In the genomic region with DNA sequence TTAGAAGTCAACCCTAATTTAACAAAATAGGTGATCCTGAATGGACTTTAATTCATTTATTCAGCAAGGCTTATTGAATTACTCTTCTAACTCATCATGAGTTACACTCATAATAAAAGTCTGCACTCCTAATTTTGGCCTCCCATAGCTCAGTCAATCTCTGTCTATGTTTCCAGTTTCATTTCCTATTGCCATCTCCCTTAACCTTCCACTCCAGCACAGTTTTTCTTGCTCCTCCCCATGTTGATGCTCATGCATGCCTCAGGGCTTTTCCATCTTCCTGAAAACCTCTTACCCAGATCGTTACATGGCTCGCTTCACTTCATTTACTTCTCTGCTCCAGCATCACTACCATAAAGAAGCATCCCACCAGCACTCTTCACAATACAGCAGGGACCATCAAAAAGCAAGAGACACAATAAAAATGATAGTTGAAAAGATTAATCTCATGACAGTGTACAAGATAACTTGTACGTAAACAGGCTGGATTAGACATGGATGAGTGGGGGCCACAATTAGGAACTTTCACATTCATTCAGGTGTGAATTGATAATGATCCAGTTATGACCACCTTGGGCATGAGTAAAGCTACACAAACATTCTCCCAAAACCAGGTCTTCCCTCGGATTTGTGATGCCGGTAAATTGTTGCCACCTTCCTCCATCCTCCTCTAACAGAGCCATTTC, we compare ENCODE assay signal across 13 cellular contexts.
A peak's percentile ranks its signal among the peaks of the same experiment; 100 is the strongest.
DNase-seq lines count a peak whose midpoint lies in the region; ATAC-seq and TF ChIP-seq lines count a peak whose summit lies in the region.
"Had no signal": no experiment of that assay in that cellular context is flagged by ENCODE, and none has a peak within 500 bp of the region (broad histone marks: within the 10 kb centered on the region; RNA-seq: fewer than 3 reads in every experiment).

No MANE protein-coding gene starts in this region.

- H3K9me3 Mint-ChIP-seq in activated naive CD4-positive, alpha-beta T cell treated with anti-CD3 and anti-CD28 coated beads for 36 hours: no peaks in the 10 kb centered on the region
- H3K9me3 Mint-ChIP-seq in activated T-helper 1 cell treated with anti-CD3 and anti-CD28 coated beads, Interleukin-12 subunit alpha, Interleukin-12 subunit beta, Interleukin-2, Interleukin-4 antibody, amounts not matched to agents 30 ng/mL and 10 ng/mL and 1 ng/mL, durations not matched to agents 14 hours and 24 hours and 36 hours: no peaks in the 10 kb centered on the region
- no peaks in the 10 kb centered on the region for H3K9me3 Mint-ChIP-seq in WTC11

- 39% methylated on average over 5 of the region's 5 CpGs for WGBS in thymus

- H3K27ac Mint-ChIP-seq in activated naive CD4-positive, alpha-beta T cell treated with anti-CD3 and anti-CD28 coated beads for 36 hours: peak overlapping the region; percentile 83
- H3K27ac Mint-ChIP-seq in activated T-helper 1 cell treated with anti-CD3 and anti-CD28 coated beads, Interleukin-12 subunit alpha, Interleukin-12 subunit beta, Interleukin-2, Interleukin-4 antibody, amounts not matched to agents 30 ng/mL and 10 ng/mL and 1 ng/mL, durations not matched to agents 14 hours and 24 hours and 36 hours: peak overlapping the region; percentile 0
- no peak overlapping the region for H3K27ac Mint-ChIP-seq in WTC11

- peaks cover 17% of the 10 kb centered on the region for H3K4me1 ChIP-seq in thymus (ENCODE audit: control insufficient read depth, insufficient read depth, low read length)

- peaks cover 55% of the 10 kb centered on the region for H3K4me1 Mint-ChIP-seq in activated naive CD4-positive, alpha-beta T cell treated with anti-CD3 and anti-CD28 coated beads for 36 hours (ENCODE audit: low read depth)
- H3K4me1 Mint-ChIP-seq in activated T-helper 1 cell treated with anti-CD3 and anti-CD28 coated beads, Interleukin-12 subunit alpha, Interleukin-12 subunit beta, Interleukin-2, Interleukin-4 antibody, amounts not matched to agents 30 ng/mL and 10 ng/mL and 1 ng/mL, durations not matched to agents 14 hours and 24 hours and 36 hours (ENCODE audit: low read depth): peaks cover 22% of the 10 kb centered on the region
- H3K4me1 Mint-ChIP-seq in WTC11: no peaks in the 10 kb centered on the region

- peak; percentile 27 for DNase-seq in activated naive CD4-positive, alpha-beta T cell treated with anti-CD3 and anti-CD28 coated beads for 36 hours
- DNase-seq in activated naive CD4-positive, alpha-beta T cell (lab: John Stamatoyannopoulos, UW): no peak
- no peak for DNase-seq in activated T-helper 1 cell treated with anti-CD3 and anti-CD28 coated beads, Interleukin-12 subunit alpha, Interleukin-12 subunit beta, Interleukin-2, Interleukin-4 antibody, amounts not matched to agents 30 ng/mL and 10 ng/mL and 1 ng/mL, durations not matched to agents 14 hours and 24 hours and 36 hours (ENCODE audit: low spot score)
- no peak for DNase-seq in WTC11 (ENCODE audit: low spot score)
- DNase-seq: activated CD4-positive, alpha-beta T cell treated with anti-CD3 and anti-CD28 coated beads for 1 hour; dermis blood vessel endothelial cell; H7; NCI-H526 treated with DMSO at 0.1 percent for 48 hours had no signal

- intact Hi-C loops in activated naive CD4-positive, alpha-beta T cell treated with anti-CD3 and anti-CD28 coated beads for 36 hours (cut with micrococcal nuclease): loop anchor here (1.0 kb wide), 2 partner anchors 18 to 29 kb away; no protein-coding TSS in a partner anchor
- intact Hi-C loops in activated T-helper 1 cell treated with anti-CD3 and anti-CD28 coated beads, Interleukin-12 subunit alpha, Interleukin-12 subunit beta, Interleukin-2, Interleukin-4 antibody, amounts not matched to agents 30 ng/mL and 10 ng/mL and 1 ng/mL, durations not matched to agents 14 hours and 24 hours and 36 hours (cut with micrococcal nuclease): no loop called here

- H3K36me3 Mint-ChIP-seq in activated naive CD4-positive, alpha-beta T cell treated with anti-CD3 and anti-CD28 coated beads for 36 hours (ENCODE audit: low read depth): peaks cover 14% of the 10 kb centered on the region
- peaks cover 19% of the 10 kb centered on the region for H3K36me3 Mint-ChIP-seq in activated T-helper 1 cell treated with anti-CD3 and anti-CD28 coated beads, Interleukin-12 subunit alpha, Interleukin-12 subunit beta, Interleukin-2, Interleukin-4 antibody, amounts not matched to agents 30 ng/mL and 10 ng/mL and 1 ng/mL, durations not matched to agents 14 hours and 24 hours and 36 hours (ENCODE audit: low read depth)
- H3K36me3 Mint-ChIP-seq in WTC11: no peaks in the 10 kb centered on the region

- CTCF ChIA-PET in activated naive CD4-positive, alpha-beta T cell treated with anti-CD3 and anti-CD28 coated beads for 36 hours (lab: Charles Lee): interaction anchor here (0.9 to 2.5 kb wide), 4 partner anchors 9 to 141 kb away, joined by 3 to 10 read pairs (median 4); no protein-coding TSS in a partner anchor
- CTCF ChIA-PET in WTC11 (lab: Charles Lee): no interaction called here

- no peak for TF ChIP-seq CTCF in WTC11 (IDR thresholded peaks at IDR 0.05)

- no peaks in the 10 kb centered on the region for H3K9me3 ChIP-seq in thymus (ENCODE audit: control insufficient read depth)
- H3K9me3 ChIP-seq: SJSA1 had no signal

- ATAC-seq in HG03354 (IDR thresholded peaks at IDR 0.05; ENCODE audit: poor library complexity, severe bottlenecking, unreplicated experiment) (peak; percentile 35), HG02798 (IDR thresholded peaks at IDR 0.05; ENCODE audit: poor library complexity, unreplicated experiment) (no peak), GM19328 (IDR thresholded peaks at IDR 0.05; ENCODE audit: unreplicated experiment) (no peak), WTC11 (no peak)

- peak overlapping the region; percentile 68 for H3K27ac ChIP-seq in thymus (ENCODE audit: low read depth)
- H3K27ac ChIP-seq: SJSA1 had no signal

- POLR2A ChIA-PET in WTC11 (lab: Charles Lee): no interaction called here

- peak overlapping the region; percentile 48 for H3K4me3 Mint-ChIP-seq in activated naive CD4-positive, alpha-beta T cell treated with anti-CD3 and anti-CD28 coated beads for 36 hours
- peak overlapping the region; percentile 27 for H3K4me3 Mint-ChIP-seq in activated T-helper 1 cell treated with anti-CD3 and anti-CD28 coated beads, Interleukin-12 subunit alpha, Interleukin-12 subunit beta, Interleukin-2, Interleukin-4 antibody, amounts not matched to agents 30 ng/mL and 10 ng/mL and 1 ng/mL, durations not matched to agents 14 hours and 24 hours and 36 hours
- no peak overlapping the region for H3K4me3 Mint-ChIP-seq in WTC11

- H3K36me3 ChIP-seq in thymus (ENCODE audit: control insufficient read depth, insufficient read depth): no peaks in the 10 kb centered on the region

- no peaks in the 10 kb centered on the region for H3K27me3 Mint-ChIP-seq in activated naive CD4-positive, alpha-beta T cell treated with anti-CD3 and anti-CD28 coated beads for 36 hours (ENCODE audit: low read depth)
- H3K27me3 Mint-ChIP-seq in activated T-helper 1 cell treated with anti-CD3 and anti-CD28 coated beads, Interleukin-12 subunit alpha, Interleukin-12 subunit beta, Interleukin-2, Interleukin-4 antibody, amounts not matched to agents 30 ng/mL and 10 ng/mL and 1 ng/mL, durations not matched to agents 14 hours and 24 hours and 36 hours (ENCODE audit: insufficient read depth): no peaks in the 10 kb centered on the region
- H3K27me3 Mint-ChIP-seq in WTC11 (ENCODE audit: low read depth): no peaks in the 10 kb centered on the region

- H3K4me3 ChIP-seq in thymus (ENCODE audit: low read length): no peak overlapping the region
- H3K4me3 ChIP-seq: SJSA1 had no signal

- H3K27me3 ChIP-seq in thymus (ENCODE audit: control insufficient read depth, insufficient read depth): no peaks in the 10 kb centered on the region
- H3K27me3 ChIP-seq: SJSA1 had no signal

TF ChIP-seq in WTC11, 78 proteins besides CTCF, POLR2A, EP300 and RAD21 (continues in another document):
- TF ChIP-seq, protein P1, sequence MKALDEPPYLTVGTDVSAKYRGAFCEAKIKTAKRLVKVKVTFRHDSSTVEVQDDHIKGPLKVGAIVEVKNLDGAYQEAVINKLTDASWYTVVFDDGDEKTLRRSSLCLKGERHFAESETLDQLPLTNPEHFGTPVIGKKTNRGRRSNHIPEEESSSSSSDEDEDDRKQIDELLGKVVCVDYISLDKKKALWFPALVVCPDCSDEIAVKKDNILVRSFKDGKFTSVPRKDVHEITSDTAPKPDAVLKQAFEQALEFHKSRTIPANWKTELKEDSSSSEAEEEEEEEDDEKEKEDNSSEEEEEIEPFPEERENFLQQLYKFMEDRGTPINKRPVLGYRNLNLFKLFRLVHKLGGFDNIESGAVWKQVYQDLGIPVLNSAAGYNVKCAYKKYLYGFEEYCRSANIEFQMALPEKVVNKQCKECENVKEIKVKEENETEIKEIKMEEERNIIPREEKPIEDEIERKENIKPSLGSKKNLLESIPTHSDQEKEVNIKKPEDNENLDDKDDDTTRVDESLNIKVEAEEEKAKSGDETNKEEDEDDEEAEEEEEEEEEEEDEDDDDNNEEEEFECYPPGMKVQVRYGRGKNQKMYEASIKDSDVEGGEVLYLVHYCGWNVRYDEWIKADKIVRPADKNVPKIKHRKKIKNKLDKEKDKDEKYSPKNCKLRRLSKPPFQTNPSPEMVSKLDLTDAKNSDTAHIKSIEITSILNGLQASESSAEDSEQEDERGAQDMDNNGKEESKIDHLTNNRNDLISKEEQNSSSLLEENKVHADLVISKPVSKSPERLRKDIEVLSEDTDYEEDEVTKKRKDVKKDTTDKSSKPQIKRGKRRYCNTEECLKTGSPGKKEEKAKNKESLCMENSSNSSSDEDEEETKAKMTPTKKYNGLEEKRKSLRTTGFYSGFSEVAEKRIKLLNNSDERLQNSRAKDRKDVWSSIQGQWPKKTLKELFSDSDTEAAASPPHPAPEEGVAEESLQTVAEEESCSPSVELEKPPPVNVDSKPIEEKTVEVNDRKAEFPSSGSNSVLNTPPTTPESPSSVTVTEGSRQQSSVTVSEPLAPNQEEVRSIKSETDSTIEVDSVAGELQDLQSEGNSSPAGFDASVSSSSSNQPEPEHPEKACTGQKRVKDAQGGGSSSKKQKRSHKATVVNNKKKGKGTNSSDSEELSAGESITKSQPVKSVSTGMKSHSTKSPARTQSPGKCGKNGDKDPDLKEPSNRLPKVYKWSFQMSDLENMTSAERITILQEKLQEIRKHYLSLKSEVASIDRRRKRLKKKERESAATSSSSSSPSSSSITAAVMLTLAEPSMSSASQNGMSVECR (CRISPR knock-in tag; IDR thresholded peaks at IDR 0.05; ENCODE audit: borderline replicate concordance): no peak
- no peak for TF ChIP-seq CBFB (CRISPR knock-in tag; IDR thresholded peaks at IDR 0.05; ENCODE audit: low read depth)
